17 cellular contexts compared by ENCODE assay signal in genomic region chr9:37538099-37538498, GRCh38.
"Had no signal": no experiment of that assay in that cellular context is flagged by ENCODE, and none has a peak within 500 bp of the region (broad histone marks: within the 10 kb centered on the region; RNA-seq: fewer than 3 reads in every experiment).

No MANE protein-coding gene starts in this region.

- H3K27ac ChIP-seq: coronary artery, dorsolateral prefrontal cortex, esophagus muscularis mucosa, foreskin keratinocyte, heart right ventricle, left lung, lower lobe of right lung had no signal

- H3K27me3 ChIP-seq: dorsolateral prefrontal cortex, esophagus muscularis mucosa, foreskin keratinocyte, heart right ventricle, left lung had no signal

- H3K9me3 ChIP-seq: esophagus muscularis mucosa, heart right ventricle, left lung, lower lobe of right lung had no signal

- DNase-seq: dermis blood vessel endothelial cell; dorsolateral prefrontal cortex; effector CD4-positive, alpha-beta T cell; effector memory CD4-positive, alpha-beta T cell; foreskin keratinocyte; glutamatergic neuron; head of caudate nucleus; heart right ventricle; hippocampal formation; left cardiac atrium; left lung; left ventricle myocardium superior; lower lobe of right lung; mesenchymal stem cell; midbrain had no signal

- H3K4me1 ChIP-seq: esophagus muscularis mucosa, left lung, lower lobe of right lung had no signal

- ATAC-seq: foreskin keratinocyte, heart right ventricle, left cardiac atrium, left lung, left ventricle myocardium superior, lower lobe of right lung had no signal

- H3K4me3 ChIP-seq: coronary artery, dorsolateral prefrontal cortex, esophagus muscularis mucosa, heart right ventricle, left lung, lower lobe of right lung had no signal
